17 cellular contexts compared by ENCODE assay signal in genomic region chr4:62243895-62244294, GRCh38.
DNase-seq lines count a peak whose midpoint lies in the region; ATAC-seq, FAIRE-seq and TF ChIP-seq lines count a peak whose summit lies in the region.
"Had no signal": no experiment of that assay in that cellular context is flagged by ENCODE, and none has a peak within 500 bp of the region (broad histone marks: within the 10 kb centered on the region; RNA-seq: fewer than 3 reads in every experiment).

No MANE protein-coding gene starts in this region.

- no peak overlapping the region for H3K4me3 Mint-ChIP-seq in MCF 10A (ENCODE audit: unreplicated experiment)
- H3K4me3 Mint-ChIP-seq: CD4-positive, alpha-beta memory T cell; H9 had no signal

- H4K20me1 ChIP-seq in OCI-LY3 (ENCODE audit: insufficient read depth, low read length) (no peaks in the 10 kb centered on the region), GM12878 (ENCODE audit: control insufficient read depth, insufficient read depth) (no peaks in the 10 kb centered on the region)

- no peaks in the 10 kb centered on the region for H3K9me3 Mint-ChIP-seq in MCF 10A (ENCODE audit: unreplicated experiment)

- H2AFZ ChIP-seq in OCI-LY3 (ENCODE audit: low read depth, low read length) (no peak overlapping the region), GM12878 (ENCODE audit: control insufficient read depth, low read depth, low read length) (no peak overlapping the region)
- H2AFZ ChIP-seq: GM23248 had no signal

- in situ Hi-C loops in GM12878 (cut with MboI), result no loop called here

- SMC1A ChIA-PET in GM12878 (lab: Charles Lee; ENCODE audit: uncharacterized antibody, unreplicated experiment), result interaction anchor here (0.8 to 2.6 kb wide), 4 partner anchors 10 to 466 kb away, joined by 4 to 15 read pairs (median 7); no protein-coding TSS in a partner anchor

- H3K36me3 Mint-ChIP-seq in MCF 10A (ENCODE audit: insufficient read depth, unreplicated experiment), result no peaks in the 10 kb centered on the region
- H3K36me3 Mint-ChIP-seq: CD4-positive, alpha-beta memory T cell had no signal

- BruUV-seq in MCF 10A (replicated peaks; lab: Mats Ljungman, UMichigan), result no TSS peak
- BruUV-seq in GM12878 (replicated peaks; lab: Mats Ljungman, UMichigan), result no TSS peak

- ATAC-seq in GM12878 (no peak), HG02588 (IDR thresholded peaks at IDR 0.05; ENCODE audit: unreplicated experiment) (no peak), GM18858 (IDR thresholded peaks at IDR 0.05; ENCODE audit: unreplicated experiment) (no peak)
- ATAC-seq: A549 had no signal

- H3K4me1 Mint-ChIP-seq in MCF 10A (ENCODE audit: insufficient read depth, unreplicated experiment), result no peaks in the 10 kb centered on the region
- H3K4me1 Mint-ChIP-seq: CD4-positive, alpha-beta memory T cell; H9 had no signal

- no peaks in the 10 kb centered on the region for H3K4me1 ChIP-seq in breast epithelium
- no peaks in the 10 kb centered on the region for H3K4me1 ChIP-seq in OCI-LY3 (ENCODE audit: low read length)
- H3K4me1 ChIP-seq in GM12878 (ENCODE audit: control insufficient read depth, insufficient read depth, low read length), result no peaks in the 10 kb centered on the region
- H3K4me1 ChIP-seq: A549 had no signal

- WGBS in GM12878 (ENCODE audit: insufficient coverage, insufficient replicate concordance, low lambda C conversion rate, missing lambda C conversion rate), result 33% methylated on average over 1 of the region's 1 CpG

- TF ChIP-seq POLR2A in breast epithelium (IDR thresholded peaks at IDR 0.05), result no peak
- no peak for TF ChIP-seq POLR2A in GM12878 (IDR thresholded peaks at IDR 0.05; ENCODE audit: low read depth, low read length)

- no peak overlapping the region for H3K4me3 ChIP-seq in breast epithelium
- no peak overlapping the region for H3K4me3 ChIP-seq in OCI-LY3 (ENCODE audit: low read length)
- H3K4me3 ChIP-seq in GM12878, result no peak overlapping the region
- H3K4me3 ChIP-seq: A549, GM23248 had no signal

- H3K27ac ChIP-seq in breast epithelium, result no peak overlapping the region
- no peak overlapping the region for H3K27ac ChIP-seq in OCI-LY3 (ENCODE audit: low read length)
- H3K27ac ChIP-seq in GM12878 (ENCODE audit: control insufficient read depth, insufficient read depth), result no peak overlapping the region
- H3K27ac ChIP-seq: A549, C4-2B, GM23248 had no signal

- H3K9me3 ChIP-seq in breast epithelium, result peaks cover 0 to 10% of the 10 kb centered on the region in 2 donors
- H3K9me3 ChIP-seq in OCI-LY3 (ENCODE audit: insufficient read depth, low read length), result no peaks in the 10 kb centered on the region
- H3K9me3 ChIP-seq in GM12878 (replicated peaks; ENCODE audit: control insufficient read depth, insufficient read depth, low read length), result no peaks in the 10 kb centered on the region
- H3K9me3 ChIP-seq: A549, BE2C had no signal

- H3K36me3 ChIP-seq in breast epithelium (no peaks in the 10 kb centered on the region), OCI-LY3 (replicated peaks; ENCODE audit: low read depth, low read length) (no peaks in the 10 kb centered on the region), GM12878 (ENCODE audit: control insufficient read depth in 2 of 2, insufficient read depth in 2 of 2, low read length in 1 of 2) (no peaks in the 10 kb centered on the region)
- H3K36me3 ChIP-seq: BE2C had no signal

- TF ChIP-seq EP300 in GM12878 (IDR thresholded peaks at IDR 0.05; ENCODE audit: borderline replicate concordance in 1 of 2, control insufficient read depth in 1 of 2, low read depth in 2 of 2, low read length in 2 of 2), result no peak

- no peak overlapping the region for H3K9ac ChIP-seq in OCI-LY3 (ENCODE audit: low read length)
- H3K9ac ChIP-seq in GM12878 (ENCODE audit: control insufficient read depth, insufficient read depth, low read length), result no peak overlapping the region
- H3K9ac ChIP-seq: GM23248 had no signal

- no peak for FAIRE-seq in GM12878 (lab: Jason Lieb, UNC)
- FAIRE-seq: A549, D721Med had no signal

- peak; percentile 8 for TF ChIP-seq CTCF in MCF 10A (IDR thresholded peaks at IDR 0.05; ENCODE audit: unreplicated experiment)
- no peak for TF ChIP-seq CTCF in breast epithelium (IDR thresholded peaks at IDR 0.05)
- peak; percentile 25 for TF ChIP-seq CTCF in OCI-LY3 (IDR thresholded peaks at IDR 0.05; ENCODE audit: low read depth, low read length)
- no peak; a peak in 1 of 6 replicates for TF ChIP-seq CTCF in GM12878 (IDR thresholded peaks at IDR 0.05 in 2 of 3, conservative IDR thresholded peaks at IDR 0.05 in 1 of 3; ENCODE audit: control insufficient read depth in 2 of 3, extremely low read depth in 1 of 3, insufficient read depth in 1 of 3, low read depth in 3 of 3, low read length in 3 of 3)

- H3K27me3 ChIP-seq in breast epithelium, result no peaks in the 10 kb centered on the region
- H3K27me3 ChIP-seq in OCI-LY3 (ENCODE audit: low read depth, low read length), result no peaks in the 10 kb centered on the region
- no peaks in the 10 kb centered on the region for H3K27me3 ChIP-seq in GM12878 (replicated peaks in 1 of 2; ENCODE audit: control insufficient read depth in 2 of 2, insufficient read depth in 2 of 2, low read length in 1 of 2)
- H3K27me3 ChIP-seq: BE2C had no signal

- RAD21 ChIA-PET in GM12878 (lab: Charles Lee; ENCODE audit: unreplicated experiment), result interaction anchor here (0.8 to 1.8 kb wide), 4 partner anchors 73 to 1320 kb away, joined by 3 to 12 read pairs (median 3); no protein-coding TSS in a partner anchor

- DNase-seq in MCF 10A (ENCODE audit: unreplicated experiment), result peak; percentile 10
- DNase-seq in breast epithelium (ENCODE audit: low spot score in 2 of 2), result no peak
- no peak for DNase-seq in GM12878 (ENCODE audit: low read depth, low spot score)
- peak; percentile 14 for DNase-seq in pons (ENCODE audit: low spot score)
- no peak for DNase-seq in COR-L47 (lab: John Stamatoyannopoulos, UW)
- DNase-seq: BE2C; CD4-positive, alpha-beta memory T cell; DMS153; GF-D8; GM23248; H9 had no signal

- H3K79me2 ChIP-seq in OCI-LY3 (ENCODE audit: low read length), result no peaks in the 10 kb centered on the region
- no peaks in the 10 kb centered on the region for H3K79me2 ChIP-seq in GM12878 (ENCODE audit: control insufficient read depth, insufficient read depth, low read length)

- H3K4me2 ChIP-seq in OCI-LY3 (ENCODE audit: low read length), result no peak overlapping the region
- H3K4me2 ChIP-seq in GM12878 (ENCODE audit: control insufficient read depth, insufficient read depth), result no peak overlapping the region
- H3K4me2 ChIP-seq: A549 had no signal

- TF ChIP-seq RAD21 in GM12878 (IDR thresholded peaks at IDR 0.05; ENCODE audit: insufficient read depth, low read depth, low read length), result peak; percentile 31; the same call in 1 of the 2 replicates

- intact Hi-C loops in MCF 10A (cut with micrococcal nuclease) (loop anchor here (1.0 kb wide), 1 partner anchor 400 kb away; no protein-coding TSS in a partner anchor), breast epithelium (cut with DNase I; ENCODE audit: low total_unique reads) (no loop called here), GM12878 (cut with micrococcal nuclease; ENCODE audit: unreplicated experiment) (no loop called here)

- H3K27me3 Mint-ChIP-seq in MCF 10A (ENCODE audit: insufficient read depth, unreplicated experiment), result no peaks in the 10 kb centered on the region
- H3K27me3 Mint-ChIP-seq: CD4-positive, alpha-beta memory T cell had no signal

- no peak overlapping the region for H3K27ac Mint-ChIP-seq in MCF 10A (ENCODE audit: low read depth, unreplicated experiment)
- H3K27ac Mint-ChIP-seq: CD4-positive, alpha-beta memory T cell; H9 had no signal

- CTCF ChIA-PET in MCF 10A (lab: Yijun Ruan, JAX), result interaction anchor here (0.5 kb wide), 1 partner anchor 50 kb away, joined by 4 read pairs; no protein-coding TSS in a partner anchor
- CTCF ChIA-PET in GM12878 (lab: Yijun Ruan, JAX), result interaction anchor here (0.7 to 3.1 kb wide), 7 partner anchors 10 to 466 kb away, joined by 3 to 15 read pairs (median 3); no protein-coding TSS in a partner anchor

- POLR2A ChIA-PET in MCF 10A (lab: Yijun Ruan, JAX) (no interaction called here), GM12878 (lab: Charles Lee) (no interaction called here)

TF ChIP-seq in GM12878, 131 proteins besides CTCF, POLR2A, EP300 and RAD21:
- TF ChIP-seq ZBED1 (IDR thresholded peaks at IDR 0.05; ENCODE audit: borderline replicate concordance) (no peak), ELK1 (IDR thresholded peaks at IDR 0.05; ENCODE audit: low read depth, low read length) (no peak), ATF3 (IDR thresholded peaks at IDR 0.05; ENCODE audit: borderline replicate concordance, extremely low read depth, low read depth, low read length) (no peak), CBX3 (IDR thresholded peaks at IDR 0.05; ENCODE audit: borderline replicate concordance, low read depth) (no peak), RBBP5 (conservative IDR thresholded peaks at IDR 0.05) (no peak), TCF7 (IDR thresholded peaks at IDR 0.05; ENCODE audit: borderline replicate concordance) (no peak), IKZF1 (conservative IDR thresholded peaks at IDR 0.05) (no peak)

Comparison
In these comparisons a context has a peak if more than half of its experiments do, and no peak if none do; other contexts are left out.
1. DNase-seq: peak in MCF 10A (single experiment) and pons (single experiment); none in breast epithelium (0 of 2), GM12878 (single experiment) and COR-L47 (single experiment).
2. CTCF ChIP-seq: peak in MCF 10A (single experiment) and OCI-LY3 (single experiment); none in breast epithelium (0 of 3) and GM12878 (0 of 3).